In the genomic region with DNA sequence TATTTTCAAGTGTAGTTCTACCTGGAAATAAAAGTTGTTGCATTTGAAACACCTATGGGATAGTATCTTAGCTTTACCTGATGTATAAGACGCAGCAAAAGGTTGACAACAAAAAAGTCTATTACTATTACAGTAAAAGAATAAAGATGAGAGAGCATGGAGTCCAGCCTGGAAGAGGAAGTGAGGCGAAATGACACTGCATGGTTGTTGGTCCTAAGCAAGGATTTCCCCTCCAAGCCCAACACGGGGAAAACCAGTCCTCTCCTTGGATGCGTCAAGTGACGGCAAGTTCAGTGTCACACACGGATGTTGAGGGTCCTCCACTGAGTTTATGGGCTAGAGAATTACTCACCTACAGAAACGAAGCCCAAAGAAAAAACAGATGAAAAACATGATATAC, we compare ENCODE assay signal across 22 cellular contexts. TPM values are rescaled to one million over a fixed set of nuclear protein-coding genes. Genes with fewer than 3 reads are reported as not detected.
"Had no signal": no experiment of that assay in that cellular context is flagged by ENCODE, and none has a peak within 500 bp of the region (broad histone marks: within the 10 kb centered on the region; RNA-seq: fewer than 3 reads in every experiment).

No MANE protein-coding gene starts in this region.

- FAIRE-seq: HTR-8/SVneo had no signal

- H3K9me2 ChIP-seq: SK-N-SH had no signal

- ATAC-seq: Panc1, PC-3 had no signal

- H3K4me2 ChIP-seq: SK-N-SH had no signal

- H3K27ac ChIP-seq: HL-60, RWPE1 had no signal

- DNase-seq: KBM-7, NCI-H1092 treated with DMSO at 0.1 percent for 48 hours, NCI-H1436, NCI-H187, NCI-H2029, NCI-H2081 treated with DMSO at 0.1 percent for 48 hours, NCI-H2171, NCI-H226, NCI-H446, NCI-H510A, NCI-H524 treated with DMSO at 0.1 percent for 48 hours, NCI-H69, NCI-H774, PC-3, SHP77, SK-N-SH, SW 1271 had no signal

- H3K9ac ChIP-seq: SK-N-SH had no signal

- H3K9me3 ChIP-seq: SK-N-SH had no signal

RNA-seq across cellular contexts. Expression of a gene that starts 51.7 kb away (rescaled TPM):
- polyA plus RNA-seq: IgD-negative memory B cell had no signal
